Comparison of ENCODE assay signal across 21 cellular contexts in the genomic region with DNA sequence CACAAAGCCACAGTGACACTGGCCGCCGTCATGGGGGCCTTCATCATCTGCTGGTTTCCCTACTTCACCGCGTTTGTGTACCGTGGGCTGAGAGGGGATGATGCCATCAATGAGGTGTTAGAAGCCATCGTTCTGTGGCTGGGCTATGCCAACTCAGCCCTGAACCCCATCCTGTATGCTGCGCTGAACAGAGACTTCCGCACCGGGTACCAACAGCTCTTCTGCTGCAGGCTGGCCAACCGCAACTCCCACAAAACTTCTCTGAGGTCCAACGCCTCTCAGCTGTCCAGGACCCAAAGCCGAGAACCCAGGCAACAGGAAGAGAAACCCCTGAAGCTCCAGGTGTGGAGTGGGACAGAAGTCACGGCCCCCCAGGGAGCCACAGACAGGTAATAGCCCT. TPM values are rescaled to one million over a fixed set of nuclear protein-coding genes. Genes with fewer than 3 reads are reported as not detected.
DNase-seq lines count a peak whose midpoint lies in the region; ATAC-seq and TF ChIP-seq lines count a peak whose summit lies in the region.
"Had no signal": no experiment of that assay in that cellular context is flagged by ENCODE, and none has a peak within 500 bp of the region (broad histone marks: within the 10 kb centered on the region; RNA-seq: fewer than 3 reads in every experiment).

No MANE protein-coding gene starts in this region.

- no peaks in the 10 kb centered on the region for H3K36me3 Mint-ChIP-seq in chondrocyte (ENCODE audit: low read depth)
- H3K36me3 Mint-ChIP-seq in stimulated activated naive B cell treated with anti-CD40 and anti-IgM and Interleukin-4, amounts not matched to agents 10 μg/mL and 1 μg/mL and 100 μg/mL, for 72 hours = no peaks in the 10 kb centered on the region
- H3K36me3 Mint-ChIP-seq: IgD-negative memory B cell had no signal

- intact Hi-C loops in cardiac septum (cut with DNase I) (no loop called here), Right ventricle myocardium inferior (cut with DNase I) (no loop called here), aorta (cut with DNase I) (no loop called here)

- H4K8ac ChIP-seq in neuronal stem cell (ENCODE audit: low read depth, low read length) = no peak overlapping the region

- TF ChIP-seq CTCF in chondrocyte (IDR thresholded peaks at IDR 0.05) = no peak

- no peak overlapping the region for H3K4me2 ChIP-seq in neuronal stem cell (ENCODE audit: insufficient read depth, low read length, poor library complexity, severe bottlenecking)

- H3K9me3 ChIP-seq in neuronal stem cell (replicated peaks in 1 of 2; ENCODE audit: control insufficient read depth in 2 of 2, insufficient read depth in 1 of 2, low read depth in 1 of 2, low read length in 2 of 2) (no peaks in the 10 kb centered on the region), aorta (ENCODE audit: control insufficient read depth, low read length) (no peaks in the 10 kb centered on the region)
- H3K9me3 ChIP-seq: SJSA1 had no signal

- H3K4ac ChIP-seq in neuronal stem cell (ENCODE audit: low read length) = no peak overlapping the region

- no peak for ATAC-seq in Right ventricle myocardium inferior
- no peak for ATAC-seq in aorta (ENCODE audit: low FRiP score)
- ATAC-seq in stimulated activated naive B cell treated with anti-CD40 and anti-IgM and Interleukin-4, amounts not matched to agents 10 μg/mL and 1 μg/mL and 100 μg/mL, for 72 hours (replicated peaks) = no peak
- ATAC-seq in GM19467 (IDR thresholded peaks at IDR 0.05; ENCODE audit: unreplicated experiment) = no peak
- ATAC-seq: Panc1 had no signal

- H3K27me3 Mint-ChIP-seq in chondrocyte (ENCODE audit: low read depth) = peaks cover 13% of the 10 kb centered on the region
- no peaks in the 10 kb centered on the region for H3K27me3 Mint-ChIP-seq in stimulated activated naive B cell treated with anti-CD40 and anti-IgM and Interleukin-4, amounts not matched to agents 10 μg/mL and 1 μg/mL and 100 μg/mL, for 72 hours

- H3K27ac Mint-ChIP-seq in chondrocyte (ENCODE audit: unreplicated experiment) = no peak overlapping the region
- H3K27ac Mint-ChIP-seq in stimulated activated naive B cell treated with anti-CD40 and anti-IgM and Interleukin-4, amounts not matched to agents 10 μg/mL and 1 μg/mL and 100 μg/mL, for 72 hours = no peak overlapping the region
- H3K27ac Mint-ChIP-seq: IgD-negative memory B cell had no signal

- H3K9ac ChIP-seq in neuronal stem cell (ENCODE audit: low read depth, low read length, poor library complexity) = no peak overlapping the region

- no peak overlapping the region for H4K91ac ChIP-seq in neuronal stem cell (ENCODE audit: low read depth, low read length, poor library complexity)

- H3K36me3 ChIP-seq in neuronal stem cell (replicated peaks in 1 of 2; ENCODE audit: control insufficient read depth in 2 of 2, insufficient read depth in 2 of 2, low read length in 2 of 2) (no peaks in the 10 kb centered on the region), aorta (ENCODE audit: control insufficient read depth in 1 of 2, insufficient read depth in 2 of 2, low read length in 1 of 2) (no peaks in the 10 kb centered on the region)
- H3K36me3 ChIP-seq: SJSA1 had no signal

- H2BK12ac ChIP-seq in neuronal stem cell (ENCODE audit: low read length) = no peak overlapping the region

- no peaks in the 10 kb centered on the region for H3K79me1 ChIP-seq in neuronal stem cell (ENCODE audit: low read depth, low read length)

- peaks cover 4% of the 10 kb centered on the region for H3K9me3 Mint-ChIP-seq in chondrocyte (ENCODE audit: low read depth)
- no peaks in the 10 kb centered on the region for H3K9me3 Mint-ChIP-seq in stimulated activated naive B cell treated with anti-CD40 and anti-IgM and Interleukin-4, amounts not matched to agents 10 μg/mL and 1 μg/mL and 100 μg/mL, for 72 hours

- no peak overlapping the region for H2AK5ac ChIP-seq in neuronal stem cell (ENCODE audit: low read depth, low read length)

- H3K27ac ChIP-seq in neuronal stem cell (replicated peaks; ENCODE audit: low read length) (no peak overlapping the region), aorta (ENCODE audit: low read depth in 1 of 2, low read length in 2 of 2) (no peak overlapping the region)
- H3K27ac ChIP-seq: 22Rv1, C4-2B, SJSA1 had no signal

- H3K23ac ChIP-seq in neuronal stem cell (ENCODE audit: low read depth, low read length, poor library complexity) = no peak overlapping the region

- H2BK5ac ChIP-seq in neuronal stem cell (ENCODE audit: low read length) = no peak overlapping the region

- H3K4me3 ChIP-seq in neuronal stem cell (ENCODE audit: low read length in 2 of 2) (no peak overlapping the region), aorta (ENCODE audit: low read length in 2 of 2) (no peak overlapping the region)
- H3K4me3 ChIP-seq: SJSA1 had no signal

- DNase-seq in cardiac septum (ENCODE audit: low spot score) (peak; percentile 33), Right ventricle myocardium inferior (ENCODE audit: missing footprints) (no peak), chondrocyte (ENCODE audit: low spot score) (peak; percentile 61), neuronal stem cell (ENCODE audit: low spot score) (no peak), aorta (peak; percentile 26 to 56)
- DNase-seq in stimulated activated naive B cell treated with anti-CD40 and anti-IgM and Interleukin-4, amounts not matched to agents 10 μg/mL and 1 μg/mL and 100 μg/mL, for 72 hours = no peak
- no peak for DNase-seq in activated CD4-positive, alpha-beta T cell treated with anti-CD3 and anti-CD28 coated beads for 1 hour
- DNase-seq: Karpas-422, MV-4-11, NCI-H1694, NCI-H2081, NCI-H2171, NCI-H345, NCI-H524, NCI-H82 had no signal

- H2BK120ac ChIP-seq in neuronal stem cell (ENCODE audit: low read depth, low read length) = no peak overlapping the region

- WGBS in neuronal stem cell (ENCODE audit: extremely low coverage in 2 of 2, insufficient read length in 2 of 2, insufficient replicate concordance in 1 of 2), 2 donors = no CpG with 5 or more reads among the region's 13 CpGs
- 97% methylated on average over 13 of the region's 13 CpGs for WGBS in aorta, 2 donors

- peaks cover 0 to 3% of the 10 kb centered on the region in 2 donors for H3K4me1 ChIP-seq in neuronal stem cell (ENCODE audit: control insufficient read depth in 2 of 2, insufficient read depth in 1 of 2, low read depth in 1 of 2, low read length in 2 of 2)
- no peaks in the 10 kb centered on the region for H3K4me1 ChIP-seq in aorta (ENCODE audit: control insufficient read depth in 1 of 2, insufficient read depth in 2 of 2, low read length in 2 of 2)
- H3K4me1 ChIP-seq: SJSA1 had no signal

- H3K27me3 ChIP-seq in neuronal stem cell (ENCODE audit: control insufficient read depth in 3 of 3, insufficient read depth in 3 of 3, low read depth in 1 of 3, low read length in 3 of 3) (peaks cover 0 to 24% (median 0%) of the 10 kb centered on the region in 3 experiments), aorta (ENCODE audit: control insufficient read depth in 1 of 2, insufficient read depth in 2 of 2, low read length in 1 of 2) (no peaks in the 10 kb centered on the region)

- peak overlapping the region; percentile 6 for H3K18ac ChIP-seq in neuronal stem cell (ENCODE audit: low read length)

- H3K4me3 Mint-ChIP-seq in chondrocyte (ENCODE audit: unreplicated experiment) = no peak overlapping the region
- no peak overlapping the region for H3K4me3 Mint-ChIP-seq in stimulated activated naive B cell treated with anti-CD40 and anti-IgM and Interleukin-4, amounts not matched to agents 10 μg/mL and 1 μg/mL and 100 μg/mL, for 72 hours

- H3K4me1 Mint-ChIP-seq in chondrocyte (ENCODE audit: low read depth) = no peaks in the 10 kb centered on the region
- H3K4me1 Mint-ChIP-seq in stimulated activated naive B cell treated with anti-CD40 and anti-IgM and Interleukin-4, amounts not matched to agents 10 μg/mL and 1 μg/mL and 100 μg/mL, for 72 hours = no peaks in the 10 kb centered on the region
- H3K4me1 Mint-ChIP-seq: IgD-negative memory B cell had no signal

- H2BK15ac ChIP-seq in neuronal stem cell (ENCODE audit: low read length) = no peak overlapping the region

- H2AFZ ChIP-seq in neuronal stem cell (ENCODE audit: low read length) = no peak overlapping the region

- H3K14ac ChIP-seq in neuronal stem cell (ENCODE audit: low read length) = no peak overlapping the region

RNA-seq across cellular contexts. Expression of gene HRH2, which starts 26.1 kb away (rescaled TPM):
- total RNA-seq in cardiac septum (60.1 TPM), Right ventricle myocardium inferior (46.6 TPM), chondrocyte (0.27 to 0.38 TPM (median 0.30 TPM) in 3 replicates), aorta (10 to 100 TPM; 12.6 to 15.3 TPM)
- 0.59 TPM for polyA plus RNA-seq in neuronal stem cell (2013, experiment 1 of 2)
- 0.62 TPM for polyA plus RNA-seq in neuronal stem cell (2013, experiment 2 of 2)
- polyA plus RNA-seq in aorta = 1 to 10 TPM; 1.1 to 2.3 TPM
- total RNA-seq: SJSA1 had no signal

Comparison
In these comparisons a context has a peak if more than half of its experiments do, and no peak if none do; other contexts are left out.
1. DNase-seq: peak in cardiac septum (single experiment), chondrocyte (single experiment) and aorta (2 of 2); none in Right ventricle myocardium inferior (single experiment), neuronal stem cell (single experiment), stimulated activated naive B cell treated with anti-CD40 and anti-IgM and Interleukin-4, amounts not matched to agents 10 μg/mL and 1 μg/mL and 100 μg/mL, for 72 hours (single experiment) and activated CD4-positive, alpha-beta T cell treated with anti-CD3 and anti-CD28 coated beads for 1 hour (single experiment).